Comparison of ENCODE assay signal across 10 cellular contexts in the genomic region with DNA sequence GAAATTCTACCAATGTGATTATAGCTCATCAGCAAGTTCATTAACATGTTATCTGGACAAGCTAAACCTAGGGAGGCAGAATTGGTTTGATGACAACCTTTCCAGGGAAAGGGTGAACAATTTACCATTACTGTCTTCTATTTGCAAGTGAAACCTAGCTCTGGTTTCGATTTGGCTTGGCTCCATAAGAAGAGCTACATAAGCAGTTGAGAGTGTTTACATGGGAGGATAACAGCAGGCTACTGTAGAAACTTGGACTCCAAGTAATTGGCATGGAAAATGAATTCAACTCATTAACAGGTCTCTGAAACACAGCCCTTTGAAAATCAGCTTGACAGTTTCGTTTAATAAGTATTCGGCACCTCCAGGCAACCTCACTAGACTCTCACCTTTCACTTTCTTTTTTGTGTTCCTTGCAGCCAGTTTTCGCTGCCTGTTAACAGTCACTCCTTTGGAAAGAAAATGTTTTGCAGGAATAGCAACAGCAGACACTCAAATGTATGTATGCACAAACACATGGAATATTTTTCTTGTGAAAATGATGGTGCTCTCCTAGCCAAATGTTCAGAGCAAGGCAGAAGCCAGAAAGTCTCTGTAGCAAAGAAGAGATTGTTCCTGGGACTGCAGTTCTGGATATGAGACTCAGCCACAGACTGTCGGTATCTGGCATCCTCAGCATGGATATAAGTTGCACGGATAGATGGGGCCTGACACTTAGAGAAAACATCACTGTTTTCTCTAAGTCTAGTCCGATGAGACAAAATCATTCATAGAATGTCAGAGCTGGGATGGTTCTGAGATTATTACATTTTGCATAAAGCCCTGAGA. TPM values are rescaled to one million over a fixed set of nuclear protein-coding genes. Genes with fewer than 3 reads are reported as not detected.
DNase-seq lines count a peak whose midpoint lies in the region; ATAC-seq and TF ChIP-seq lines count a peak whose summit lies in the region.
"Had no signal": no experiment of that assay in that cellular context is flagged by ENCODE, and none has a peak within 500 bp of the region (broad histone marks: within the 10 kb centered on the region; RNA-seq: fewer than 3 reads in every experiment).

No MANE protein-coding gene starts in this region.

- ATAC-seq in GM18873 (IDR thresholded peaks at IDR 0.05; ENCODE audit: low FRiP score, unreplicated experiment): peak; percentile 85
- ATAC-seq in HG02763 (IDR thresholded peaks at IDR 0.05; ENCODE audit: unreplicated experiment): peak; percentile 81
- ATAC-seq in activated CD4-positive, CD25-positive, alpha-beta regulatory T cell treated with anti-CD3 and anti-CD28 coated beads, Interleukin-2, amount 50 U/mL, for 24 hours: no peak

- DNase-seq in RPMI8226 (peak; percentile 29), COLO829 (ENCODE audit: low spot score) (no peak), hepatocyte (ENCODE audit: low spot score) (no peak)
- no peak for DNase-seq in stimulated activated naive CD4-positive, alpha-beta T cell treated with Interleukin-2 at 50 U/mL for 16 hours (lab: John Stamatoyannopoulos, UW)
- DNase-seq: nephron progenitor cell had no signal

- no peaks in the 10 kb centered on the region for H3K9me3 ChIP-seq in muscle layer of colon (ENCODE audit: low read length)
- H3K9me3 ChIP-seq in hepatocyte (ENCODE audit: low read depth): no peaks in the 10 kb centered on the region

- peak overlapping the region; percentile 23 to 50 for H3K4me3 ChIP-seq in muscle layer of colon (ENCODE audit: low read depth in 1 of 2, low read length in 2 of 2)
- no peak overlapping the region for H3K4me3 ChIP-seq in hepatocyte

- no peak overlapping the region for H3K4me2 ChIP-seq in hepatocyte

- TF ChIP-seq CTCF in hepatocyte (IDR thresholded peaks at IDR 0.05; ENCODE audit: poor library complexity): no peak

- H3K36me3 ChIP-seq in muscle layer of colon (ENCODE audit: insufficient read depth, low read length) (no peaks in the 10 kb centered on the region), hepatocyte (replicated peaks; ENCODE audit: insufficient read depth, low read depth) (no peaks in the 10 kb centered on the region)

- H3K9me2 ChIP-seq in hepatocyte (replicated peaks; ENCODE audit: insufficient read depth): no peaks in the 10 kb centered on the region

- H3K4me1 ChIP-seq in muscle layer of colon (ENCODE audit: insufficient read depth, low read length): no peaks in the 10 kb centered on the region
- no peaks in the 10 kb centered on the region for H3K4me1 ChIP-seq in hepatocyte (ENCODE audit: insufficient read depth)

- H3K9ac ChIP-seq in muscle layer of colon (ENCODE audit: low read length): no peak overlapping the region

- H3K27ac ChIP-seq in muscle layer of colon (ENCODE audit: low read depth, low read length): no peak overlapping the region
- H3K27ac ChIP-seq in hepatocyte: no peak overlapping the region
- H3K27ac ChIP-seq: epithelial cell of prostate had no signal

- no peak overlapping the region for H2AFZ ChIP-seq in hepatocyte

- H3K27me3 ChIP-seq in muscle layer of colon (ENCODE audit: control insufficient read depth in 1 of 2, insufficient read depth in 2 of 2, low read length in 2 of 2) (no peaks in the 10 kb centered on the region), hepatocyte (no peaks in the 10 kb centered on the region)

- H4K20me1 ChIP-seq in hepatocyte (ENCODE audit: insufficient read depth, poor library complexity, severe bottlenecking): no peaks in the 10 kb centered on the region

- no peaks in the 10 kb centered on the region for H3K79me2 ChIP-seq in hepatocyte

- WGBS in hepatocyte (ENCODE audit: low lambda C conversion rate, missing lambda C conversion rate): 68% methylated on average over 7 of the region's 7 CpGs

RNA-seq across cellular contexts. Expression of a gene that starts 27.5 kb away (rescaled TPM):
- 0.03 TPM in 1 of 2 replicates, not detected in the other for total RNA-seq in hepatocyte
- polyA plus RNA-seq in hepatocyte: 0.40 TPM in 1 of 2 replicates, not detected in the other

Comparison
In these comparisons a context has a peak if more than half of its experiments do, and no peak if none do; other contexts are left out.
1. ATAC-seq: peak in GM18873 (single experiment) and HG02763 (single experiment); none in activated CD4-positive, CD25-positive, alpha-beta regulatory T cell treated with anti-CD3 and anti-CD28 coated beads, Interleukin-2, amount 50 U/mL, for 24 hours (0 of 2).